ENCODE assay signal across 16 cellular contexts in the genomic region with DNA sequence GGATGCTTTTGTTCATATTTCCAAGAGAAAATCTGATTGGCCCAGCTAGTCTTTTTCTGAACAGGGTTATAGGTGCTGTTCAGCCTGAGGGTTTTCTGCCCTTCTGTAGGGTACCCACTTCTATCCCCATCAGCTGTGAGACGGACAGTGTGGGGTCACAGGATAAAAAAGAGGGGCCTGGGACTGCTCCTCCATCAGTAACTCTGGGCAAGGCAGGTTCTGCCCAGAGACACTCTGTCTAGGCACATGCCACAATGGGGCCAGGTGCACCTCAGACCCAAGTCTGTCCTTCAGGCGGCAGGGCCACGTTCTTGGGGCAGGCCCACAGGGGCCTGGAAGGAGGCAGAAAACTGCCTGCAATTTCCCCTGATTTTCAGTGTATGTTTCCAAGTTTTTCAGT. TPM values are rescaled to one million over a fixed set of nuclear protein-coding genes. Genes with fewer than 3 reads are reported as not detected.
DNase-seq lines count a peak whose midpoint lies in the region; ATAC-seq and TF ChIP-seq lines count a peak whose summit lies in the region.
"Had no signal": no experiment of that assay in that cellular context is flagged by ENCODE, and none has a peak within 500 bp of the region (broad histone marks: within the 10 kb centered on the region; RNA-seq: fewer than 3 reads in every experiment).

No MANE protein-coding gene starts in this region.

- H3K27ac ChIP-seq in BLaER1 (peak overlapping the region; percentile 32), gastroesophageal sphincter (no peak overlapping the region)
- no peak overlapping the region for H3K27ac ChIP-seq in BLaER1 treated with 17β-estradiol and CSF1 and Interleukin-3, amounts not matched to agents 10 nM and 100 nM
- H3K27ac ChIP-seq in naive thymus-derived CD4-positive, alpha-beta T cell (ENCODE audit: low read depth, low read length), result no peak overlapping the region
- H3K27ac ChIP-seq: GM23248 had no signal

- H3K4me1 Mint-ChIP-seq in naive thymus-derived CD4-positive, alpha-beta T cell, result no peaks in the 10 kb centered on the region
- H3K4me1 Mint-ChIP-seq in stimulated activated effector memory CD8-positive, alpha-beta T cell treated with anti-CD3 and anti-CD28 coated beads, Interleukin-12 subunit alpha, Interleukin-12 subunit beta, amount 100 ng/mL, for 72 hours, result no peaks in the 10 kb centered on the region
- H3K4me1 Mint-ChIP-seq: CD14-positive monocyte; CD8-positive, alpha-beta memory T cell had no signal

- H3K36me3 Mint-ChIP-seq in naive thymus-derived CD4-positive, alpha-beta T cell, result no peaks in the 10 kb centered on the region
- no peaks in the 10 kb centered on the region for H3K36me3 Mint-ChIP-seq in stimulated activated effector memory CD8-positive, alpha-beta T cell treated with anti-CD3 and anti-CD28 coated beads, Interleukin-12 subunit alpha, Interleukin-12 subunit beta, amount 100 ng/mL, for 72 hours
- H3K36me3 Mint-ChIP-seq: CD14-positive monocyte; CD8-positive, alpha-beta memory T cell had no signal

- no peak for TF ChIP-seq CTCF in gastroesophageal sphincter (IDR thresholded peaks at IDR 0.05)

- no peak for DNase-seq in naive thymus-derived CD4-positive, alpha-beta T cell
- no peak for DNase-seq in stimulated activated effector memory CD8-positive, alpha-beta T cell treated with anti-CD3 and anti-CD28 coated beads, Interleukin-12 subunit alpha, Interleukin-12 subunit beta, amount 100 ng/mL, for 72 hours (ENCODE audit: low spot score in 2 of 2)
- no peak for DNase-seq in HT-29 (ENCODE audit: low spot score)
- DNase-seq: CD4-positive, alpha-beta T cell; CD8-positive, alpha-beta memory T cell; DMS53; DMS79 treated with DMSO at 0.1 percent for 48 hours; GF-D8; GM23248; H7 had no signal

- WGBS in gastroesophageal sphincter (ENCODE audit: low coverage in 1 of 2), 2 donors, result 100% methylated on average over 2 of the region's 3 CpGs; no CpG with 5 or more reads in 1 of the 2 donors

- POLR2A ChIA-PET in naive thymus-derived CD4-positive, alpha-beta T cell (lab: Charles Lee), result no interaction called here

- TF ChIP-seq EP300 in gastroesophageal sphincter (IDR thresholded peaks at IDR 0.05), result no peak

- CTCF ChIA-PET in naive thymus-derived CD4-positive, alpha-beta T cell (lab: Charles Lee), result no interaction called here

- H4K20me1 ChIP-seq in BLaER1, result no peaks in the 10 kb centered on the region
- H4K20me1 ChIP-seq in BLaER1 treated with 17β-estradiol and CSF1 and Interleukin-3, amounts not matched to agents 10 nM and 100 nM, result no peaks in the 10 kb centered on the region

- no peak for TF ChIP-seq POLR2A in gastroesophageal sphincter (IDR thresholded peaks at IDR 0.05)

- intact Hi-C loops in naive thymus-derived CD4-positive, alpha-beta T cell (cut with micrococcal nuclease), result no loop called here

- H3K4me3 ChIP-seq in BLaER1 (no peak overlapping the region), gastroesophageal sphincter (no peak overlapping the region)
- H3K4me3 ChIP-seq in BLaER1 treated with 17β-estradiol and CSF1 and Interleukin-3, amounts not matched to agents 10 nM and 100 nM, result no peak overlapping the region
- H3K4me3 ChIP-seq in naive thymus-derived CD4-positive, alpha-beta T cell (ENCODE audit: low read length), result no peak overlapping the region
- H3K4me3 ChIP-seq: GM23248 had no signal

- H3K4me3 Mint-ChIP-seq in naive thymus-derived CD4-positive, alpha-beta T cell, result no peak overlapping the region
- no peak overlapping the region for H3K4me3 Mint-ChIP-seq in stimulated activated effector memory CD8-positive, alpha-beta T cell treated with anti-CD3 and anti-CD28 coated beads, Interleukin-12 subunit alpha, Interleukin-12 subunit beta, amount 100 ng/mL, for 72 hours
- H3K4me3 Mint-ChIP-seq: CD14-positive monocyte; CD4-positive, alpha-beta T cell; CD8-positive, alpha-beta memory T cell had no signal

- H3K27ac Mint-ChIP-seq in naive thymus-derived CD4-positive, alpha-beta T cell, result no peak overlapping the region
- H3K27ac Mint-ChIP-seq in stimulated activated effector memory CD8-positive, alpha-beta T cell treated with anti-CD3 and anti-CD28 coated beads, Interleukin-12 subunit alpha, Interleukin-12 subunit beta, amount 100 ng/mL, for 72 hours, result no peak overlapping the region
- H3K27ac Mint-ChIP-seq: CD4-positive, alpha-beta T cell; CD8-positive, alpha-beta memory T cell had no signal

- H3K4me2 ChIP-seq in BLaER1, result peak overlapping the region; percentile 72
- H3K4me2 ChIP-seq in BLaER1 treated with 17β-estradiol and CSF1 and Interleukin-3, amounts not matched to agents 10 nM and 100 nM, result peak overlapping the region in 10 of 11 experiments; percentile 19 to 93 (median 68); a peak in 18 of 22 replicates

- H3K27me3 Mint-ChIP-seq in naive thymus-derived CD4-positive, alpha-beta T cell, result peaks cover 0 to 16% (median 0%) of the 10 kb centered on the region in 5 donors
- H3K27me3 Mint-ChIP-seq: CD8-positive, alpha-beta memory T cell had no signal

- 0 out of 2 replicates have a peak overlapping the region, but pooled peaks have one; percentile 20 for H3K9ac ChIP-seq in BLaER1
- no peak overlapping the region for H3K9ac ChIP-seq in BLaER1 treated with 17β-estradiol and CSF1 and Interleukin-3, amounts not matched to agents 10 nM and 100 nM
- H3K9ac ChIP-seq: GM23248 had no signal

- H3K9me3 ChIP-seq in BLaER1 (peaks cover 5% of the 10 kb centered on the region; the same call in 1 of the 2 replicates), gastroesophageal sphincter (no peaks in the 10 kb centered on the region)
- H3K9me3 ChIP-seq in BLaER1 treated with 17β-estradiol and CSF1 and Interleukin-3, amounts not matched to agents 10 nM and 100 nM (replicated peaks in 1 of 11), result peaks cover 0 to 7% (median 4%) of the 10 kb centered on the region in 11 experiments; a peak in 5 of 22 replicates
- no peaks in the 10 kb centered on the region for H3K9me3 ChIP-seq in naive thymus-derived CD4-positive, alpha-beta T cell (ENCODE audit: control insufficient read depth in 2 of 3, low read length in 3 of 3)

- H3K36me3 ChIP-seq in BLaER1, result no peaks in the 10 kb centered on the region
- H3K36me3 ChIP-seq in BLaER1 treated with 17β-estradiol and CSF1 and Interleukin-3, amounts not matched to agents 10 nM and 100 nM, result no peaks in the 10 kb centered on the region
- no peaks in the 10 kb centered on the region for H3K36me3 ChIP-seq in naive thymus-derived CD4-positive, alpha-beta T cell (ENCODE audit: control insufficient read depth in 2 of 3, insufficient read depth in 3 of 3, low read length in 3 of 3)
- H3K36me3 ChIP-seq in gastroesophageal sphincter, result no peaks in the 10 kb centered on the region

- peak; percentile 16 for ATAC-seq in naive thymus-derived CD4-positive, alpha-beta T cell
- ATAC-seq in stimulated activated effector memory CD8-positive, alpha-beta T cell treated with anti-CD3 and anti-CD28 coated beads, Interleukin-12 subunit alpha, Interleukin-12 subunit beta, amount 100 ng/mL, for 72 hours, result peak; percentile 34
- ATAC-seq in SK-N-SH treated with all-trans-retinoic acid at 6 μM for 48 hours, result no peak
- ATAC-seq in gastroesophageal sphincter, result no peak
- ATAC-seq: HCT116 had no signal

- peaks cover 0 to 6% (median 0%) of the 10 kb centered on the region in 11 donors for H3K9me3 Mint-ChIP-seq in naive thymus-derived CD4-positive, alpha-beta T cell
- peaks cover 4% of the 10 kb centered on the region for H3K9me3 Mint-ChIP-seq in stimulated activated effector memory CD8-positive, alpha-beta T cell treated with anti-CD3 and anti-CD28 coated beads, Interleukin-12 subunit alpha, Interleukin-12 subunit beta, amount 100 ng/mL, for 72 hours
- H3K9me3 Mint-ChIP-seq: CD4-positive, alpha-beta T cell; CD8-positive, alpha-beta memory T cell had no signal

- H3K27me3 ChIP-seq in BLaER1 (no peaks in the 10 kb centered on the region), gastroesophageal sphincter (no peaks in the 10 kb centered on the region)
- H3K27me3 ChIP-seq in BLaER1 treated with 17β-estradiol and CSF1 and Interleukin-3, amounts not matched to agents 10 nM and 100 nM, result no peaks in the 10 kb centered on the region
- no peaks in the 10 kb centered on the region for H3K27me3 ChIP-seq in naive thymus-derived CD4-positive, alpha-beta T cell (ENCODE audit: control insufficient read depth in 2 of 2, insufficient read depth in 2 of 2, low read length in 2 of 2)

- peaks cover 83% of the 10 kb centered on the region for H3K4me1 ChIP-seq in BLaER1
- peaks cover 5 to 85% (median 63%) of the 10 kb centered on the region in 10 experiments; a peak in 18 of 20 replicates for H3K4me1 ChIP-seq in BLaER1 treated with 17β-estradiol and CSF1 and Interleukin-3, amounts not matched to agents 10 nM and 100 nM
- H3K4me1 ChIP-seq in naive thymus-derived CD4-positive, alpha-beta T cell (ENCODE audit: control insufficient read depth in 2 of 2, insufficient read depth in 2 of 2, low read length in 2 of 2), result no peaks in the 10 kb centered on the region
- peaks cover 0 to under 1% (median 0%) of the 10 kb centered on the region in 3 donors for H3K4me1 ChIP-seq in gastroesophageal sphincter

TF ChIP-seq in SK-N-SH treated with all-trans-retinoic acid at 6 μM for 48 hours, 23 proteins besides CTCF, POLR2A, EP300 and RAD21 (continues in another document):
- TF ChIP-seq, protein P1, sequence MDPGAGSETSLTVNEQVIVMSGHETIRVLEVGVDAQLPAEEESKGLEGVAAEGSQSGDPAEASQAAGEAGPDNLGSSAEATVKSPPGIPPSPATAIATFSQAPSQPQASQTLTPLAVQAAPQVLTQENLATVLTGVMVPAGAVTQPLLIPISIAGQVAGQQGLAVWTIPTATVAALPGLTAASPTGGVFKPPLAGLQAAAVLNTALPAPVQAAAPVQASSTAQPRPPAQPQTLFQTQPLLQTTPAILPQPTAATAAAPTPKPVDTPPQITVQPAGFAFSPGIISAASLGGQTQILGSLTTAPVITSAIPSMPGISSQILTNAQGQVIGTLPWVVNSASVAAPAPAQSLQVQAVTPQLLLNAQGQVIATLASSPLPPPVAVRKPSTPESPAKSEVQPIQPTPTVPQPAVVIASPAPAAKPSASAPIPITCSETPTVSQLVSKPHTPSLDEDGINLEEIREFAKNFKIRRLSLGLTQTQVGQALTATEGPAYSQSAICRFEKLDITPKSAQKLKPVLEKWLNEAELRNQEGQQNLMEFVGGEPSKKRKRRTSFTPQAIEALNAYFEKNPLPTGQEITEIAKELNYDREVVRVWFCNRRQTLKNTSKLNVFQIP (CRISPR knock-in tag; IDR thresholded peaks at IDR 0.05; ENCODE audit: borderline replicate concordance, low read depth), result no peak
- TF ChIP-seq ZNF8 (CRISPR knock-in tag; IDR thresholded peaks at IDR 0.05), result no peak
- no peak for TF ChIP-seq TOX (CRISPR knock-in tag; IDR thresholded peaks at IDR 0.05; ENCODE audit: borderline replicate concordance)

RNA-seq across cellular contexts. Expression of a gene that starts 20.0 kb away (rescaled TPM):
- total RNA-seq in naive thymus-derived CD4-positive, alpha-beta T cell, result not detected
- not detected for polyA plus RNA-seq in naive thymus-derived CD4-positive, alpha-beta T cell
- total RNA-seq in HT-29 (2014; rRNA removed; shearing (Covaris generic)), result not detected in 2 replicates
- total RNA-seq in gastroesophageal sphincter, result 100 to 1,000 TPM in 1 of 4 donors, 10 to 100 TPM in 3; 51.3 to 137 (median 63.6) TPM
- total RNA-seq: CD4-positive, alpha-beta T cell; CD8-positive, alpha-beta memory T cell had no signal
- polyA plus RNA-seq: CD14-positive monocyte; CD8-positive, alpha-beta memory T cell had no signal

Comparison
In these comparisons a context has a peak if more than half of its experiments do, and no peak if none do; other contexts are left out.
1. ATAC-seq: peak in naive thymus-derived CD4-positive, alpha-beta T cell (single experiment) and stimulated activated effector memory CD8-positive, alpha-beta T cell treated with anti-CD3 and anti-CD28 coated beads, Interleukin-12 subunit alpha, Interleukin-12 subunit beta, amount 100 ng/mL, for 72 hours (single experiment); none in SK-N-SH treated with all-trans-retinoic acid at 6 μM for 48 hours (single experiment) and gastroesophageal sphincter (single experiment).
2. RNA of a gene that starts 20.0 kb away (total RNA-seq): 51.3 to 137 TPM in gastroesophageal sphincter; not detected in naive thymus-derived CD4-positive, alpha-beta T cell and not detected in HT-29; every median in the first group is over 10 times any median in the second.